In genomic region chr3:99324854-99325253, GRCh38 we compare ENCODE assay signal across 14 cellular contexts.
"Had no signal": no experiment of that assay in that cellular context is flagged by ENCODE, and none has a peak within 500 bp of the region (broad histone marks: within the 10 kb centered on the region; RNA-seq: fewer than 3 reads in every experiment).

No MANE protein-coding gene starts in this region.

- H3K27ac ChIP-seq: cardiac muscle cell, tibial artery, uterus had no signal

- H3K9me3 ChIP-seq: tibial artery, uterus had no signal

- DNase-seq: activated CD4-positive, alpha-beta memory T cell treated with anti-CD3 and anti-CD28 coated beads, Interleukin-2, amount 10 ng/mL, durations not matched to agents 7 days and 5 days; activated CD4-positive, alpha-beta T cell treated with anti-CD3 and anti-CD28 coated beads for 4 hours; activated effector memory CD4-positive, alpha-beta T cell treated with Interleukin-2 at 50 U/mL for 16 hours; activated T-cell treated with anti-CD3 and anti-CD28 coated beads, Interleukin-2, amount 50 U/mL, for 24 hours; midbrain; naive thymus-derived CD4-positive, alpha-beta T cell; posterior cingulate gyrus; retina; stimulated activated CD4-positive, alpha-beta T cell treated with anti-CD3 and anti-CD28 coated beads, Interleukin-4, amount 100 ng/mL, for 24 hours; stimulated activated naive CD4-positive, alpha-beta T cell; tibial artery; uterus had no signal

- ATAC-seq: naive thymus-derived CD4-positive, alpha-beta T cell; WTC11 had no signal

- H3K4me3 ChIP-seq: cardiac muscle cell, tibial artery, uterus had no signal

- H3K36me3 ChIP-seq: cardiac muscle cell, tibial artery, uterus had no signal

- H3K4me1 ChIP-seq: uterus had no signal

- H3K27me3 ChIP-seq: cardiac muscle cell, tibial artery, uterus had no signal
